Comparison of ENCODE assay signal across 22 cellular contexts in genomic region chr18:8272254-8272653, GRCh38.
A peak's percentile ranks its signal among the peaks of the same experiment; 100 is the strongest.
DNase-seq lines count a peak whose midpoint lies in the region; FAIRE-seq and TF ChIP-seq lines count a peak whose summit lies in the region.
"Had no signal": no experiment of that assay in that cellular context is flagged by ENCODE, and none has a peak within 500 bp of the region (broad histone marks: within the 10 kb centered on the region; RNA-seq: fewer than 3 reads in every experiment).

No MANE protein-coding gene starts in this region.

- H3K9ac ChIP-seq in kidney (ENCODE audit: low read length in 2 of 2), result no peak overlapping the region
- H3K9ac ChIP-seq: BLaER1 had no signal

- H3K27me3 ChIP-seq in small intestine (ENCODE audit: control insufficient read depth in 2 of 2, insufficient read depth in 2 of 2, low read length in 2 of 2), result no peaks in the 10 kb centered on the region
- no peaks in the 10 kb centered on the region for H3K27me3 ChIP-seq in tibial nerve
- H3K27me3 ChIP-seq: BE2C, BLaER1 had no signal

- TF ChIP-seq EP300 in tibial nerve (IDR thresholded peaks at IDR 0.05), result no peak

- no peak overlapping the region for H3K27ac ChIP-seq in kidney (ENCODE audit: low read depth in 2 of 2, low read length in 2 of 2)
- no peak overlapping the region for H3K27ac ChIP-seq in small intestine (ENCODE audit: low read depth in 1 of 2, low read length in 1 of 2)
- no peak overlapping the region for H3K27ac ChIP-seq in tibial nerve
- H3K27ac ChIP-seq: 22Rv1, A549, BLaER1 had no signal

- no peak for TF ChIP-seq POLR2A in tibial nerve (IDR thresholded peaks at IDR 0.05)

- FAIRE-seq in TTC549 (lab: Jason Lieb, UNC), result peak; percentile 38
- peak; percentile 6 for FAIRE-seq in frontal cortex (lab: Jason Lieb, UNC)
- FAIRE-seq in kidney (lab: Jason Lieb, UNC), result peak; percentile 53
- peak; percentile 19 for FAIRE-seq in small intestine (lab: Jason Lieb, UNC)
- FAIRE-seq: A549, GM12891, GM19239 had no signal

- no peak for TF ChIP-seq CTCF in kidney (IDR thresholded peaks at IDR 0.05; ENCODE audit: borderline replicate concordance, extremely low read depth, insufficient read depth)
- no peak for TF ChIP-seq CTCF in tibial nerve (IDR thresholded peaks at IDR 0.05)

- no peak overlapping the region for H3K4me3 ChIP-seq in kidney (ENCODE audit: low read length in 2 of 2)
- no peak overlapping the region for H3K4me3 ChIP-seq in small intestine (ENCODE audit: low read depth in 1 of 2, low read length in 2 of 2)
- no peak overlapping the region for H3K4me3 ChIP-seq in tibial nerve
- H3K4me3 ChIP-seq: A549, BLaER1 had no signal

- intact Hi-C loops in kidney (cut with DNase I), result no loop called here

- no peaks in the 10 kb centered on the region for H3K4me1 ChIP-seq in kidney (ENCODE audit: control insufficient read depth in 1 of 2, insufficient read depth in 1 of 2, low read depth in 1 of 2, low read length in 2 of 2)
- no peaks in the 10 kb centered on the region for H3K4me1 ChIP-seq in small intestine (ENCODE audit: control insufficient read depth in 2 of 2, insufficient read depth in 1 of 2, low read depth in 1 of 2, low read length in 1 of 2)
- H3K4me1 ChIP-seq in tibial nerve, result no peaks in the 10 kb centered on the region
- H3K4me1 ChIP-seq: A549, BE2C, BLaER1 had no signal

- H3K9me3 ChIP-seq in kidney (ENCODE audit: control insufficient read depth in 1 of 2, low read length in 2 of 2) (no peaks in the 10 kb centered on the region), small intestine (ENCODE audit: control insufficient read depth, low read depth) (no peaks in the 10 kb centered on the region), tibial nerve (no peaks in the 10 kb centered on the region)
- H3K9me3 ChIP-seq: A549, BE2C, BLaER1 had no signal

- DNase-seq in frontal cortex (ENCODE audit: low spot score in 2 of 2), result no peak
- DNase-seq in kidney, result no peak
- DNase-seq in small intestine, result no peak
- DNase-seq in tibial nerve (ENCODE audit: low spot score in 2 of 2), result no peak
- DNase-seq in T1000 (lab: John Stamatoyannopoulos, UW), result no peak
- DNase-seq in AG20443 (ENCODE audit: low spot score), result no peak
- DNase-seq: BE2C; C1 segment of cervical spinal cord; CD4-positive, alpha-beta memory T cell; CD4-positive, CD25-positive, alpha-beta regulatory T cell; CD8-positive, alpha-beta memory T cell; COR-L47; DMS 273 treated with DMSO at 0.1 percent for 48 hours; DMS153; DMS79 treated with DMSO at 0.1 percent for 48 hours; GF-D8 had no signal

- no peaks in the 10 kb centered on the region for H3K36me3 ChIP-seq in kidney (ENCODE audit: control insufficient read depth in 1 of 2, insufficient read depth in 2 of 2, low read length in 2 of 2)
- no peaks in the 10 kb centered on the region for H3K36me3 ChIP-seq in small intestine (ENCODE audit: control insufficient read depth in 2 of 2, insufficient read depth in 2 of 2, low read length in 2 of 2)
- no peaks in the 10 kb centered on the region for H3K36me3 ChIP-seq in tibial nerve
- H3K36me3 ChIP-seq: BE2C, BLaER1 had no signal
